In genomic region chr2:88055049-88055435, GRCh38 we compare ENCODE assay signal across 1 cellular context.
TF ChIP-seq lines count a peak whose summit lies in the region.

No MANE protein-coding gene starts in this region.

TF ChIP-seq in HCT116, 20 proteins besides CTCF, POLR2A, EP300 and RAD21 (continued from another document):
- TF ChIP-seq ELF1 (IDR thresholded peaks at IDR 0.05; ENCODE audit: borderline replicate concordance, low read depth): no peak
- TF ChIP-seq EGR1 (IDR thresholded peaks at IDR 0.05; ENCODE audit: low read depth): no peak
- no peak for TF ChIP-seq SRF (IDR thresholded peaks at IDR 0.05; ENCODE audit: low read depth)
- TF ChIP-seq ZNF274 (IDR thresholded peaks at IDR 0.05; ENCODE audit: low read depth, low read length): no peak
- TF ChIP-seq YY1 (IDR thresholded peaks at IDR 0.05; ENCODE audit: extremely low read depth, insufficient replicate concordance, low read depth, low read length): no peak
- no peak for TF ChIP-seq TCF7L2 (IDR thresholded peaks at IDR 0.05; ENCODE audit: borderline replicate concordance, extremely low read depth, insufficient read depth, insufficient read length)
- TF ChIP-seq ZFX (IDR thresholded peaks at IDR 0.05): no peak
- no peak for TF ChIP-seq REST (IDR thresholded peaks at IDR 0.05; ENCODE audit: low read depth)
